ENCODE assay signal across 8 cellular contexts in genomic region chr21:41761211-41762181, GRCh38. TPM values are rescaled to one million over a fixed set of nuclear protein-coding genes. Genes with fewer than 3 reads are reported as not detected.
DNase-seq lines count a peak whose midpoint lies in the region; ATAC-seq and TF ChIP-seq lines count a peak whose summit lies in the region.

No MANE protein-coding gene starts in this region.

- H3K27me3 Mint-ChIP-seq in neural crest cell (ENCODE audit: low read depth), result peaks cover 69% of the 10 kb centered on the region

- H3K9me3 Mint-ChIP-seq in neural crest cell, result no peaks in the 10 kb centered on the region

- TF ChIP-seq CTCF in neural crest cell (conservative IDR thresholded peaks at IDR 0.05), result no peak

- peak overlapping the region; percentile 82 for H3K4me3 Mint-ChIP-seq in neural crest cell

- H3K4me1 Mint-ChIP-seq in neural crest cell, result peaks cover 32% of the 10 kb centered on the region

- H3K36me3 Mint-ChIP-seq in neural crest cell (ENCODE audit: low read depth), result no peaks in the 10 kb centered on the region

- ATAC-seq in GM18511 (IDR thresholded peaks at IDR 0.05; ENCODE audit: unreplicated experiment) (no peak), GM21515 (IDR thresholded peaks at IDR 0.05; ENCODE audit: unreplicated experiment) (no peak)

- no peak overlapping the region for H3K27ac Mint-ChIP-seq in neural crest cell (ENCODE audit: unreplicated experiment)

- DNase-seq in Daoy (ENCODE audit: low read depth) (peak; percentile 68), NCI-H774 (lab: John Stamatoyannopoulos, UW) (peak; percentile 23), fibroblast of gingiva (ENCODE audit: low read depth) (peak; percentile 44), neural crest cell (ENCODE audit: low read depth, low spot score) (no peak), GM03348 (ENCODE audit: low spot score) (no peak), T1000 (lab: John Stamatoyannopoulos, UW) (no peak)

RNA-seq across cellular contexts. Expression of gene RIPK4, which starts 5.4 kb away (rescaled TPM):
- total RNA-seq in Daoy (2014; rRNA removed; shearing (Covaris generic)), result 33.6 and 39.5 TPM in 2 replicates
- total RNA-seq in neural crest cell, result not detected in 2 replicates

Comparison
In these comparisons a context has a peak if more than half of its experiments do, and no peak if none do; other contexts are left out.
1. DNase-seq: peak in Daoy (single experiment), NCI-H774 (single experiment) and fibroblast of gingiva (single experiment); none in neural crest cell (single experiment), GM03348 (single experiment) and T1000 (single experiment).
2. RNA of gene RIPK4, which starts 5.4 kb away (total RNA-seq): 33.6 to 39.5 TPM in Daoy; not detected in neural crest cell; every median in the first group is over 10 times any median in the second.